In the genomic region with DNA sequence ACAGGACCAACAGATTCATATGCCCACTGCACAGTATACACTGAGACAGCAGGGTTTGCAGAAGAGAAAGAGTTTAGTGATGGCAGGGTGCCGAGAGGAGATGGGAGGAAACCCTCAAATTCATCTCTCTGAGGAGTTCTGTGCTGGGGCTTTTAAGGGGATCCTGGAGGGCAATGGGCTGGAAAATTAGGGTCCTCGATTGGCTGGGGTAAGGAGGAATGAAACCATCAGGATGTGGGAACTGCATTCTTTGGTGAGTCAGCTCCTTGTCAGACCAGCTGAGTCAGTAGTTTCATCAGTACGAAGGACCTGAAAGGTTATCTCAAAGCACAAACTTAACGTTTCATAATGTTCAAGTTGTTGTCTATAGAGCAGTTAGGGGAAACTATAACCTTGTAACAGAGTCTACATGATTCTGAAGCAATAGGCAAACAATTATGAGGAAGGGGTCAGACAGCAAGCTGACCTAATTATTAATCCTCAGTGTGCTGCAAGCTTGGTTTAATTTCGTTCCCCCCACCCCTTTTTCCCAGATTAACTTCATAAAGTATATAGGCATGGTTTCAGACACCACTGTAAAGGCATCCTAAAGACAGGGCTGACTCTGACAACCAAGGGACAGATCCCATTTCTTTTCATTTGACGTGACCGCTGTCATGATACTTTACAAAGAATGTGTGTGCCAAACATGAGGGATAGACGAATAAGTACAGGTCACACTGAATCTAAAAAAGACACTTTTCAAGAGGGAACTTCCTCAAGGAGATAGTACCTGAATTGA, we compare ENCODE assay signal across 8 cellular contexts. TPM values are rescaled to one million over a fixed set of nuclear protein-coding genes. Genes with fewer than 3 reads are reported as not detected.
DNase-seq lines count a peak whose midpoint lies in the region; ATAC-seq and TF ChIP-seq lines count a peak whose summit lies in the region.

No MANE protein-coding gene starts in this region.

- intact Hi-C loops in activated B cell treated with CpG ODN at 0.5 μM for 24 hours (cut with micrococcal nuclease) = loop anchor here (2.0 kb wide), 1 partner anchor 31 kb away; no protein-coding TSS in a partner anchor
- intact Hi-C loops in testis (cut with DNase I; ENCODE audit: low total_unique reads) = no loop called here

- no peak for ATAC-seq in activated B cell treated with CpG ODN at 0.5 μM for 24 hours (ENCODE audit: low read depth)
- ATAC-seq in GM19397 (IDR thresholded peaks at IDR 0.05; ENCODE audit: unreplicated experiment) = no peak

- H3K4me1 Mint-ChIP-seq in activated B cell treated with CpG ODN at 0.5 μM for 24 hours = peaks cover 30% of the 10 kb centered on the region
- peaks cover 0 to 20% of the 10 kb centered on the region in 2 donors for H3K4me1 Mint-ChIP-seq in immature natural killer cell

- peaks cover 3 to 5% of the 10 kb centered on the region in 2 experiments; a peak in 2 of 3 replicates for H3K36me3 ChIP-seq in HEK293 (ENCODE audit: control insufficient read depth in 2 of 2, insufficient read depth in 1 of 2, low read length in 2 of 2)
- H3K36me3 ChIP-seq in testis (ENCODE audit: low read depth, missing control alignments) = no peaks in the 10 kb centered on the region

- H3K9me3 Mint-ChIP-seq in activated B cell treated with CpG ODN at 0.5 μM for 24 hours (no peaks in the 10 kb centered on the region), immature natural killer cell (no peaks in the 10 kb centered on the region)

- TF ChIP-seq CTCF in AG04449 (IDR thresholded peaks at IDR 0.05; ENCODE audit: insufficient read depth, low read length, missing control alignments) = no peak
- no peak for TF ChIP-seq CTCF in HEK293 (tag by site-specific recombination; IDR thresholded peaks at IDR 0.05)
- TF ChIP-seq CTCF in activated B cell treated with CpG ODN at 0.5 μM for 24 hours (IDR thresholded peaks at IDR 0.05) = no peak
- TF ChIP-seq CTCF in testis (IDR thresholded peaks at IDR 0.05) = no peak

- H3K4me3 Mint-ChIP-seq in activated B cell treated with CpG ODN at 0.5 μM for 24 hours = no peak overlapping the region
- H3K4me3 Mint-ChIP-seq in immature natural killer cell = peak overlapping the region in 2 of 5 donors; percentile 31 to 54

- WGBS in testis, 2 donors = 36 to 43% methylated on average over 8 of the region's 8 CpGs

- peak overlapping the region; percentile 53 for H3K27ac Mint-ChIP-seq in activated B cell treated with CpG ODN at 0.5 μM for 24 hours
- H3K27ac Mint-ChIP-seq in immature natural killer cell = peak overlapping the region in 4 of 6 donors; percentile 3 to 83 (median 68)

- TF ChIP-seq POLR2A in testis (IDR thresholded peaks at IDR 0.05) = no peak

- peaks cover 15% of the 10 kb centered on the region for H3K36me3 Mint-ChIP-seq in activated B cell treated with CpG ODN at 0.5 μM for 24 hours (ENCODE audit: low read depth)
- peaks cover 0 to 7% (median 0%) of the 10 kb centered on the region in 3 donors for H3K36me3 Mint-ChIP-seq in immature natural killer cell

- H3K4me3 ChIP-seq in AG04449 (ENCODE audit: low read depth, low read length) = peak overlapping the region; percentile 66; the same call in 1 of the 2 replicates
- H3K4me3 ChIP-seq in HEK293 (ENCODE audit: low read depth, low read length) = no peak overlapping the region
- H3K4me3 ChIP-seq in testis = no peak overlapping the region

- peak; percentile 46 for DNase-seq in AG04449 (ENCODE audit: low read depth, low spot score)
- DNase-seq in activated B cell treated with CpG ODN at 0.5 μM for 24 hours = no peak
- no peak for DNase-seq in immature natural killer cell
- no peak for DNase-seq in testis
- DNase-seq in activated effector memory CD4-positive, alpha-beta T cell treated with anti-CD3 and anti-CD28 coated beads, Interleukin-2, amount 50 U/mL, for 16 hours = no peak
- DNase-seq in GDM1 (lab: John Stamatoyannopoulos, UW) = no peak

- no peaks in the 10 kb centered on the region for H3K27me3 ChIP-seq in testis

- H3K27ac ChIP-seq in HEK293 (ENCODE audit: extremely low read depth, low read depth, low read length) (no peak overlapping the region), testis (peak overlapping the region; percentile 80 to 92)

- CTCF ChIA-PET in AG04449 (lab: Yijun Ruan, JAX) = interaction anchor here (1.6 kb wide), 1 partner anchor 117 kb away, joined by 3 read pairs; no protein-coding TSS in a partner anchor
- CTCF ChIA-PET in HEK293 (lab: Yijun Ruan, JAX) = no interaction called here
- CTCF ChIA-PET in activated B cell treated with CpG ODN at 0.5 μM for 24 hours (lab: Charles Lee) = no interaction called here

- H3K27me3 Mint-ChIP-seq in activated B cell treated with CpG ODN at 0.5 μM for 24 hours (no peaks in the 10 kb centered on the region), immature natural killer cell (ENCODE audit: low read depth in 3 of 3) (peaks cover 0 to 1% (median 0%) of the 10 kb centered on the region in 3 donors)

- no peaks in the 10 kb centered on the region for H3K4me1 ChIP-seq in HEK293 (ENCODE audit: control insufficient read depth, insufficient read depth, low read length)
- H3K4me1 ChIP-seq in testis = peaks cover 20% of the 10 kb centered on the region

- H3K9me3 ChIP-seq in HEK293 (ENCODE audit: control insufficient read depth, insufficient read depth, low read depth, low read length) (no peaks in the 10 kb centered on the region), testis (no peaks in the 10 kb centered on the region)

- POLR2A ChIA-PET in AG04449 (lab: Yijun Ruan, JAX) = no interaction called here
- POLR2A ChIA-PET in HEK293 (lab: Yijun Ruan, JAX) = no interaction called here
- POLR2A ChIA-PET in activated B cell treated with CpG ODN at 0.5 μM for 24 hours (lab: Charles Lee) = interaction anchor here (1.1 to 1.2 kb wide), 2 partner anchors 194 to 213 kb away, joined by 3 to 4 read pairs; partner anchors contain the start of gene TMEM192

TF ChIP-seq in HEK293, 187 proteins besides CTCF, POLR2A, EP300 and RAD21:
- peak; percentile 57 for TF ChIP-seq ZNF335 (tag by site-specific recombination; conservative IDR thresholded peaks at IDR 0.05)
- TF ChIP-seq, protein P1, sequence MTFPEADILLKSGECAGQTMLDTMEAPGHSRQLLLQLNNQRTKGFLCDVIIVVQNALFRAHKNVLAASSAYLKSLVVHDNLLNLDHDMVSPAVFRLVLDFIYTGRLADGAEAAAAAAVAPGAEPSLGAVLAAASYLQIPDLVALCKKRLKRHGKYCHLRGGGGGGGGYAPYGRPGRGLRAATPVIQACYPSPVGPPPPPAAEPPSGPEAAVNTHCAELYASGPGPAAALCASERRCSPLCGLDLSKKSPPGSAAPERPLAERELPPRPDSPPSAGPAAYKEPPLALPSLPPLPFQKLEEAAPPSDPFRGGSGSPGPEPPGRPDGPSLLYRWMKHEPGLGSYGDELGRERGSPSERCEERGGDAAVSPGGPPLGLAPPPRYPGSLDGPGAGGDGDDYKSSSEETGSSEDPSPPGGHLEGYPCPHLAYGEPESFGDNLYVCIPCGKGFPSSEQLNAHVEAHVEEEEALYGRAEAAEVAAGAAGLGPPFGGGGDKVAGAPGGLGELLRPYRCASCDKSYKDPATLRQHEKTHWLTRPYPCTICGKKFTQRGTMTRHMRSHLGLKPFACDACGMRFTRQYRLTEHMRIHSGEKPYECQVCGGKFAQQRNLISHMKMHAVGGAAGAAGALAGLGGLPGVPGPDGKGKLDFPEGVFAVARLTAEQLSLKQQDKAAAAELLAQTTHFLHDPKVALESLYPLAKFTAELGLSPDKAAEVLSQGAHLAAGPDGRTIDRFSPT (tag by site-specific recombination; IDR thresholded peaks at IDR 0.05) = no peak
- peak; percentile 29 for TF ChIP-seq SETDB1 (IDR thresholded peaks at IDR 0.05; ENCODE audit: insufficient read length, low read length)

RNA-seq across cellular contexts. Expression of gene MSMO1, which starts 1.5 kb away (rescaled TPM):
- total RNA-seq in activated B cell treated with CpG ODN at 0.5 μM for 24 hours = 74.6 and 87.9 TPM in 2 replicates
- polyA plus RNA-seq in immature natural killer cell = 10 to 100 TPM; 22.2 to 23.8 (median 22.5) TPM
- 10 to 100 TPM; 77.5 to 85.0 TPM for total RNA-seq in testis
- 60.9 TPM for polyA plus RNA-seq in testis (ENCODE audit: insufficient read depth, low read depth, low replicate concordance)

RNA-seq across cellular contexts. Expression of gene CPE, which starts 52.9 kb away (rescaled TPM):
- not detected in 2 replicates for total RNA-seq in activated B cell treated with CpG ODN at 0.5 μM for 24 hours
- polyA plus RNA-seq in immature natural killer cell = not detected
- 100 to 1,000 TPM; 324 to 589 TPM for total RNA-seq in testis
- polyA plus RNA-seq in testis (ENCODE audit: insufficient read depth, low read depth, low replicate concordance) = 290 TPM

Comparison
In these comparisons a context has a peak if more than half of its experiments do, and no peak if none do; other contexts are left out.
1. RNA of gene CPE, which starts 52.9 kb away (total RNA-seq): 324 to 589 TPM in testis; not detected in activated B cell treated with CpG ODN at 0.5 μM for 24 hours; every median in the first group is over 100 times any median in the second.